14 cellular contexts compared by ENCODE assay signal in genomic region chr1:64882574-64883255, GRCh38.
DNase-seq lines count a peak whose midpoint lies in the region; ATAC-seq and TF ChIP-seq lines count a peak whose summit lies in the region.
"Had no signal": no experiment of that assay in that cellular context is flagged by ENCODE, and none has a peak within 500 bp of the region (broad histone marks: within the 10 kb centered on the region; RNA-seq: fewer than 3 reads in every experiment).

No MANE protein-coding gene starts in this region.

- TF ChIP-seq CTCF in GM06990 (IDR thresholded peaks at IDR 0.05; ENCODE audit: insufficient read depth, low read length, poor library complexity, severe bottlenecking) (no peak), IMR-90 (conservative IDR thresholded peaks at IDR 0.05; ENCODE audit: low read depth, low read length) (no peak), upper lobe of left lung (IDR thresholded peaks at IDR 0.05) (no peak), esophagus muscularis mucosa (IDR thresholded peaks at IDR 0.05) (no peak)

- DNase-seq in GM06990 (ENCODE audit: extremely low read depth, insufficient read length) (peak; percentile 39), IMR-90 (no peak), upper lobe of left lung (no peak), esophagus muscularis mucosa (ENCODE audit: extremely low spot score) (no peak), superior temporal gyrus (ENCODE audit: extremely low spot score) (no peak), cerebellar cortex (ENCODE audit: low spot score) (no peak)
- DNase-seq: activated T-cell treated with anti-CD3 and anti-CD28 coated beads, Interleukin-2, amount 50 U/mL, for 4 hours; esophagus squamous epithelium; GM23248; NCI-H2081; sigmoid colon had no signal

- peak; percentile 85 for ATAC-seq in GM19397 (IDR thresholded peaks at IDR 0.05; ENCODE audit: unreplicated experiment)
- ATAC-seq in HG02798 (IDR thresholded peaks at IDR 0.05; ENCODE audit: poor library complexity, unreplicated experiment): peak; percentile 97
- ATAC-seq in IMR-90 (ENCODE audit: low read depth): no peak
- no peak for ATAC-seq in upper lobe of left lung (ENCODE audit: low FRiP score in 2 of 2)

- H3K36me3 ChIP-seq in GM06990 (ENCODE audit: control insufficient read depth, insufficient read depth, low read length): peaks cover 1% of the 10 kb centered on the region; the same call in 1 of the 2 replicates
- H3K36me3 ChIP-seq in IMR-90 (ENCODE audit: control insufficient read depth, insufficient read depth, low read length): peaks cover 13% of the 10 kb centered on the region
- H3K36me3 ChIP-seq in upper lobe of left lung: peaks cover 0 to 36% (median 12%) of the 10 kb centered on the region in 4 donors
- H3K36me3 ChIP-seq in esophagus muscularis mucosa: peaks cover 9 to 46% (median 26%) of the 10 kb centered on the region in 4 donors

- H3K4me1 ChIP-seq in IMR-90 (ENCODE audit: control insufficient read depth, insufficient read depth, low read length) (peaks cover 3% of the 10 kb centered on the region), upper lobe of left lung (peaks cover 0 to 5% (median 1%) of the 10 kb centered on the region in 4 donors), esophagus muscularis mucosa (peaks cover 0 to 10% (median 2%) of the 10 kb centered on the region in 4 donors)
- H3K4me1 ChIP-seq: esophagus squamous epithelium had no signal

- CTCF ChIA-PET in IMR-90 (lab: Yijun Ruan, JAX): no interaction called here

- H3K9me3 ChIP-seq in IMR-90 (ENCODE audit: control insufficient read depth, insufficient read depth, low read length): no peaks in the 10 kb centered on the region
- H3K9me3 ChIP-seq in upper lobe of left lung: no peaks in the 10 kb centered on the region
- H3K9me3 ChIP-seq in esophagus muscularis mucosa: no peaks in the 10 kb centered on the region
- H3K9me3 ChIP-seq: esophagus squamous epithelium, sigmoid colon, vagina had no signal

- no peak overlapping the region for H2AK9ac ChIP-seq in IMR-90 (replicated peaks; ENCODE audit: low read depth, low read length, poor library complexity)

- H4K20me1 ChIP-seq in IMR-90 (ENCODE audit: insufficient read depth, low read length): peaks cover 28% of the 10 kb centered on the region

- TF ChIP-seq POLR2A in IMR-90 (IDR thresholded peaks at IDR 0.05; ENCODE audit: low read depth, low read length): no peak
- TF ChIP-seq POLR2A in upper lobe of left lung (IDR thresholded peaks at IDR 0.05): no peak
- no peak for TF ChIP-seq POLR2A in esophagus muscularis mucosa (IDR thresholded peaks at IDR 0.05; ENCODE audit: low read depth)

- H2BK5ac ChIP-seq in IMR-90 (ENCODE audit: low read depth, low read length, poor library complexity, severe bottlenecking): no peak overlapping the region

- intact Hi-C loops in IMR-90 (cut with micrococcal nuclease) (loop anchor here (10.0 kb wide), 1 partner anchor 802 kb away; no protein-coding TSS in a partner anchor), esophagus muscularis mucosa (cut with DNase I) (no loop called here)

- H3K14ac ChIP-seq in IMR-90 (replicated peaks; ENCODE audit: low read depth, low read length): no peak overlapping the region

- H3K4me3 ChIP-seq in GM06990 (replicated peaks; ENCODE audit: low read depth, low read length) (no peak overlapping the region), IMR-90 (ENCODE audit: insufficient read depth, low read depth, low read length) (no peak overlapping the region), upper lobe of left lung (no peak overlapping the region), esophagus muscularis mucosa (no peak overlapping the region)
- H3K4me3 ChIP-seq: esophagus squamous epithelium, GM23248, sigmoid colon, vagina had no signal

- no peak overlapping the region for H3K18ac ChIP-seq in IMR-90 (ENCODE audit: low read depth, low read length)

- no peak overlapping the region for H2BK15ac ChIP-seq in IMR-90 (ENCODE audit: low read depth, low read length)

- H3K4me2 ChIP-seq in IMR-90 (ENCODE audit: low read depth, low read length): no peak overlapping the region

- H4K8ac ChIP-seq in IMR-90 (ENCODE audit: low read depth in 2 of 2, low read length in 2 of 2): no peak overlapping the region

- no peak overlapping the region for H3K56ac ChIP-seq in IMR-90 (ENCODE audit: extremely low read depth, insufficient read depth, low read length)

- H2AFZ ChIP-seq in IMR-90 (replicated peaks; ENCODE audit: low read length, poor library complexity): no peak overlapping the region
- H2AFZ ChIP-seq: GM23248 had no signal

- H3K27ac ChIP-seq in IMR-90 (ENCODE audit: insufficient read depth, low read length) (no peak overlapping the region), upper lobe of left lung (no peak overlapping the region), esophagus muscularis mucosa (replicated peaks in 1 of 4) (no peak overlapping the region)
- H3K27ac ChIP-seq: esophagus squamous epithelium, GM23248, sigmoid colon, vagina had no signal

- 97% methylated on average over 5 of the region's 11 CpGs; no CpG with 5 or more reads in 1 of the 2 experiments for WGBS in IMR-90 (ENCODE audit: extremely low coverage in 2 of 2, insufficient read length in 1 of 2), 2 experiments
- WGBS in upper lobe of left lung, 2 donors: 92 to 94% methylated on average over 11 of the region's 11 CpGs
- 97% methylated on average over 11 of the region's 11 CpGs for WGBS in esophagus muscularis mucosa

- no peak overlapping the region for H4K5ac ChIP-seq in IMR-90 (ENCODE audit: low read depth, low read length)

- TF ChIP-seq RAD21 in IMR-90 (IDR thresholded peaks at IDR 0.05; ENCODE audit: low read length): no peak

- POLR2A ChIA-PET in IMR-90 (lab: Charles Lee; ENCODE audit: unreplicated experiment): no interaction called here

- H3K79me1 ChIP-seq in IMR-90 (ENCODE audit: low read depth in 1 of 2, low read length in 2 of 2): peaks cover 6 to 50% of the 10 kb centered on the region in 2 experiments

- peak overlapping the region; percentile 29; the same call in 1 of the 2 replicates for H3K23ac ChIP-seq in IMR-90 (ENCODE audit: low read depth, low read length)

- H2BK120ac ChIP-seq in IMR-90 (ENCODE audit: low read depth, low read length): no peak overlapping the region

- no TSS peak for BruUV-seq in IMR-90 (replicated peaks; lab: Mats Ljungman, UMichigan)

- in situ Hi-C loops in IMR-90 (cut with MboI; ENCODE audit: low sequenced_read_pairs): no loop called here

- H2BK20ac ChIP-seq in IMR-90 (ENCODE audit: low read depth, low read length): no peak overlapping the region

- H3K27me3 ChIP-seq in GM06990 (replicated peaks; ENCODE audit: control insufficient read depth, insufficient read depth, low read length): no peaks in the 10 kb centered on the region
- no peaks in the 10 kb centered on the region for H3K27me3 ChIP-seq in IMR-90 (ENCODE audit: control insufficient read depth, insufficient read depth, low read length)
- H3K27me3 ChIP-seq in upper lobe of left lung: no peaks in the 10 kb centered on the region
- H3K27me3 ChIP-seq in esophagus muscularis mucosa: no peaks in the 10 kb centered on the region
- H3K27me3 ChIP-seq: esophagus squamous epithelium, sigmoid colon, vagina had no signal

- dilution Hi-C loops in IMR-90 (cut with HindIII; ENCODE audit: low sequenced_read_pairs, unreplicated experiment): no loop called here

- H3K9ac ChIP-seq in IMR-90 (ENCODE audit: low read depth, low read length): no peak overlapping the region
- H3K9ac ChIP-seq: GM23248 had no signal

- no peak overlapping the region for H2AK5ac ChIP-seq in IMR-90 (ENCODE audit: low read depth, low read length)

- no peak overlapping the region for H3K4ac ChIP-seq in IMR-90 (ENCODE audit: low read depth, low read length)

- no peak overlapping the region for H4K91ac ChIP-seq in IMR-90 (ENCODE audit: insufficient read depth, low read depth, low read length)

- peaks cover 18% of the 10 kb centered on the region for H3K9me1 ChIP-seq in IMR-90 (ENCODE audit: insufficient read depth, low read length)

- no peak for TF ChIP-seq EP300 in upper lobe of left lung (IDR thresholded peaks at IDR 0.05)
- TF ChIP-seq EP300 in esophagus muscularis mucosa (IDR thresholded peaks at IDR 0.05): no peak

TF ChIP-seq in IMR-90, 13 proteins besides CTCF, POLR2A, EP300 and RAD21:
- TF ChIP-seq CHD1 (IDR thresholded peaks at IDR 0.05; ENCODE audit: low read depth, low read length): no peak
- no peak for TF ChIP-seq RFX5 (IDR thresholded peaks at IDR 0.05; ENCODE audit: low read depth, low read length)
- no peak for TF ChIP-seq NFE2L2 (IDR thresholded peaks at IDR 0.05; ENCODE audit: low read depth, low read length)
- TF ChIP-seq FOS (IDR thresholded peaks at IDR 0.05; ENCODE audit: low read depth, low read length): no peak
- no peak for TF ChIP-seq USF2 (IDR thresholded peaks at IDR 0.05; ENCODE audit: low read depth, low read length)
- TF ChIP-seq CEBPB (IDR thresholded peaks at IDR 0.05; ENCODE audit: low read depth, low read length): no peak
- TF ChIP-seq BHLHE40 (IDR thresholded peaks at IDR 0.05; ENCODE audit: low read depth, low read length): no peak
- no peak for TF ChIP-seq ELK1 (IDR thresholded peaks at IDR 0.05; ENCODE audit: borderline replicate concordance, low read depth, low read length)
- TF ChIP-seq MAZ (IDR thresholded peaks at IDR 0.05; ENCODE audit: borderline replicate concordance, low read depth, low read length): no peak

Comparison
In these comparisons a context has a peak if more than half of its experiments do, and no peak if none do; other contexts are left out.
1. ATAC-seq: peak in GM19397 (single experiment) and HG02798 (single experiment); none in IMR-90 (single experiment) and upper lobe of left lung (0 of 2).